ENCODE assay signal across 2 cellular contexts in the genomic region with DNA sequence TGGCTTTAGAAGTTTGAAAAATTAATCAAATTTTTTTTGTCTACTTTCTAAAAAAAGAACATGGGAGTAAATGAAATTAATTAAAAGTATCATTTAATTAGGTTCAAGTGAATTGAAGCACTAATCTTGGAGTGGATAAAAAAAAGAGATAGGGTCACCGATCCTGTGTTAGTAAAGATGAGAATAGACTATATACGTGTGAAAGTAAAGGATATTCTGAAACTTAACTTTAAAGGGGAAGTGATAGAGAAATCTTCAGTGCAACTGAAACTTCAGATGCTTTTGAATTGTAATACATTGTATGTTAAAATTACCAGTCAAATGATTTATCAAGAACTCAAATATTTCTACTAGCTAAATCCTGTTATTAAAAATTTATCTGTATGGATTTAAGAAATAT.
TF ChIP-seq lines count a peak whose summit lies in the region.

No MANE protein-coding gene starts in this region.

TF ChIP-seq in liver, 16 proteins besides CTCF, POLR2A, EP300 and RAD21:
- TF ChIP-seq RXRA (IDR thresholded peaks at IDR 0.05), result no peak
- TF ChIP-seq JUND (IDR thresholded peaks at IDR 0.05), result no peak
- no peak for TF ChIP-seq FOXA2 (IDR thresholded peaks at IDR 0.05)
- TF ChIP-seq, protein P1, sequence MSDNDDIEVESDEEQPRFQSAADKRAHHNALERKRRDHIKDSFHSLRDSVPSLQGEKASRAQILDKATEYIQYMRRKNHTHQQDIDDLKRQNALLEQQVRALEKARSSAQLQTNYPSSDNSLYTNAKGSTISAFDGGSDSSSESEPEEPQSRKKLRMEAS (IDR thresholded peaks at IDR 0.05), result no peak
- TF ChIP-seq TAF1 (conservative IDR thresholded peaks at IDR 0.05), result no peak
TF ChIP-seq in liver: peak in this region for 0.

TF ChIP-seq in HepG2, 621 proteins besides CTCF, POLR2A, EP300 and RAD21:
- TF ChIP-seq ZNF556 (CRISPR knock-in tag; IDR thresholded peaks at IDR 0.05; ENCODE audit: borderline replicate concordance), result no peak
- TF ChIP-seq, protein P2, sequence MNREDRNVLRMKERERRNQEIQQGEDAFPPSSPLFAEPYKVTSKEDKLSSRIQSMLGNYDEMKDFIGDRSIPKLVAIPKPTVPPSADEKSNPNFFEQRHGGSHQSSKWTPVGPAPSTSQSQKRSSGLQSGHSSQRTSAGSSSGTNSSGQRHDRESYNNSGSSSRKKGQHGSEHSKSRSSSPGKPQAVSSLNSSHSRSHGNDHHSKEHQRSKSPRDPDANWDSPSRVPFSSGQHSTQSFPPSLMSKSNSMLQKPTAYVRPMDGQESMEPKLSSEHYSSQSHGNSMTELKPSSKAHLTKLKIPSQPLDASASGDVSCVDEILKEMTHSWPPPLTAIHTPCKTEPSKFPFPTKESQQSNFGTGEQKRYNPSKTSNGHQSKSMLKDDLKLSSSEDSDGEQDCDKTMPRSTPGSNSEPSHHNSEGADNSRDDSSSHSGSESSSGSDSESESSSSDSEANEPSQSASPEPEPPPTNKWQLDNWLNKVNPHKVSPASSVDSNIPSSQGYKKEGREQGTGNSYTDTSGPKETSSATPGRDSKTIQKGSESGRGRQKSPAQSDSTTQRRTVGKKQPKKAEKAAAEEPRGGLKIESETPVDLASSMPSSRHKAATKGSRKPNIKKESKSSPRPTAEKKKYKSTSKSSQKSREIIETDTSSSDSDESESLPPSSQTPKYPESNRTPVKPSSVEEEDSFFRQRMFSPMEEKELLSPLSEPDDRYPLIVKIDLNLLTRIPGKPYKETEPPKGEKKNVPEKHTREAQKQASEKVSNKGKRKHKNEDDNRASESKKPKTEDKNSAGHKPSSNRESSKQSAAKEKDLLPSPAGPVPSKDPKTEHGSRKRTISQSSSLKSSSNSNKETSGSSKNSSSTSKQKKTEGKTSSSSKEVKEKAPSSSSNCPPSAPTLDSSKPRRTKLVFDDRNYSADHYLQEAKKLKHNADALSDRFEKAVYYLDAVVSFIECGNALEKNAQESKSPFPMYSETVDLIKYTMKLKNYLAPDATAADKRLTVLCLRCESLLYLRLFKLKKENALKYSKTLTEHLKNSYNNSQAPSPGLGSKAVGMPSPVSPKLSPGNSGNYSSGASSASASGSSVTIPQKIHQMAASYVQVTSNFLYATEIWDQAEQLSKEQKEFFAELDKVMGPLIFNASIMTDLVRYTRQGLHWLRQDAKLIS (CRISPR knock-in tag; IDR thresholded peaks at IDR 0.05), result no peak
- TF ChIP-seq FOXJ3 (CRISPR knock-in tag; IDR thresholded peaks at IDR 0.05; ENCODE audit: borderline replicate concordance), result no peak
- TF ChIP-seq, protein P3, sequence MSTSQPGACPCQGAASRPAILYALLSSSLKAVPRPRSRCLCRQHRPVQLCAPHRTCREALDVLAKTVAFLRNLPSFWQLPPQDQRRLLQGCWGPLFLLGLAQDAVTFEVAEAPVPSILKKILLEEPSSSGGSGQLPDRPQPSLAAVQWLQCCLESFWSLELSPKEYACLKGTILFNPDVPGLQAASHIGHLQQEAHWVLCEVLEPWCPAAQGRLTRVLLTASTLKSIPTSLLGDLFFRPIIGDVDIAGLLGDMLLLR (CRISPR knock-in tag; IDR thresholded peaks at IDR 0.05), result no peak
- TF ChIP-seq ZNF331 (CRISPR knock-in tag; IDR thresholded peaks at IDR 0.05), result no peak
- TF ChIP-seq ZNF432 (CRISPR knock-in tag; IDR thresholded peaks at IDR 0.05; ENCODE audit: borderline replicate concordance), result no peak
- no peak for TF ChIP-seq CHD2 (IDR thresholded peaks at IDR 0.05; ENCODE audit: low read depth, low read length)
- TF ChIP-seq, protein P4, sequence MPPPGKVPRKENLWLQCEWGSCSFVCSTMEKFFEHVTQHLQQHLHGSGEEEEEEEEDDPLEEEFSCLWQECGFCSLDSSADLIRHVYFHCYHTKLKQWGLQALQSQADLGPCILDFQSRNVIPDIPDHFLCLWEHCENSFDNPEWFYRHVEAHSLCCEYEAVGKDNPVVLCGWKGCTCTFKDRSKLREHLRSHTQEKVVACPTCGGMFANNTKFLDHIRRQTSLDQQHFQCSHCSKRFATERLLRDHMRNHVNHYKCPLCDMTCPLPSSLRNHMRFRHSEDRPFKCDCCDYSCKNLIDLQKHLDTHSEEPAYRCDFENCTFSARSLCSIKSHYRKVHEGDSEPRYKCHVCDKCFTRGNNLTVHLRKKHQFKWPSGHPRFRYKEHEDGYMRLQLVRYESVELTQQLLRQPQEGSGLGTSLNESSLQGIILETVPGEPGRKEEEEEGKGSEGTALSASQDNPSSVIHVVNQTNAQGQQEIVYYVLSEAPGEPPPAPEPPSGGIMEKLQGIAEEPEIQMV (CRISPR knock-in tag; IDR thresholded peaks at IDR 0.05; ENCODE audit: low read depth), result no peak
- no peak for TF ChIP-seq MEIS2 (CRISPR knock-in tag; IDR thresholded peaks at IDR 0.05)
- TF ChIP-seq, protein P5, sequence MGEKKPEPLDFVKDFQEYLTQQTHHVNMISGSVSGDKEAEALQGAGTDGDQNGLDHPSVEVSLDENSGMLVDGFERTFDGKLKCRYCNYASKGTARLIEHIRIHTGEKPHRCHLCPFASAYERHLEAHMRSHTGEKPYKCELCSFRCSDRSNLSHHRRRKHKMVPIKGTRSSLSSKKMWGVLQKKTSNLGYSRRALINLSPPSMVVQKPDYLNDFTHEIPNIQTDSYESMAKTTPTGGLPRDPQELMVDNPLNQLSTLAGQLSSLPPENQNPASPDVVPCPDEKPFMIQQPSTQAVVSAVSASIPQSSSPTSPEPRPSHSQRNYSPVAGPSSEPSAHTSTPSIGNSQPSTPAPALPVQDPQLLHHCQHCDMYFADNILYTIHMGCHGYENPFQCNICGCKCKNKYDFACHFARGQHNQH (CRISPR knock-in tag; IDR thresholded peaks at IDR 0.05), result no peak
- TF ChIP-seq HMG20A (CRISPR knock-in tag; IDR thresholded peaks at IDR 0.05; ENCODE audit: borderline replicate concordance), result no peak
- TF ChIP-seq TAF1 (CRISPR knock-in tag; IDR thresholded peaks at IDR 0.05), result no peak
- TF ChIP-seq IRF2 (CRISPR knock-in tag; IDR thresholded peaks at IDR 0.05), result no peak
- TF ChIP-seq ZNF121 (CRISPR knock-in tag; IDR thresholded peaks at IDR 0.05), result no peak
